20 cellular contexts compared by ENCODE assay signal in the genomic region with DNA sequence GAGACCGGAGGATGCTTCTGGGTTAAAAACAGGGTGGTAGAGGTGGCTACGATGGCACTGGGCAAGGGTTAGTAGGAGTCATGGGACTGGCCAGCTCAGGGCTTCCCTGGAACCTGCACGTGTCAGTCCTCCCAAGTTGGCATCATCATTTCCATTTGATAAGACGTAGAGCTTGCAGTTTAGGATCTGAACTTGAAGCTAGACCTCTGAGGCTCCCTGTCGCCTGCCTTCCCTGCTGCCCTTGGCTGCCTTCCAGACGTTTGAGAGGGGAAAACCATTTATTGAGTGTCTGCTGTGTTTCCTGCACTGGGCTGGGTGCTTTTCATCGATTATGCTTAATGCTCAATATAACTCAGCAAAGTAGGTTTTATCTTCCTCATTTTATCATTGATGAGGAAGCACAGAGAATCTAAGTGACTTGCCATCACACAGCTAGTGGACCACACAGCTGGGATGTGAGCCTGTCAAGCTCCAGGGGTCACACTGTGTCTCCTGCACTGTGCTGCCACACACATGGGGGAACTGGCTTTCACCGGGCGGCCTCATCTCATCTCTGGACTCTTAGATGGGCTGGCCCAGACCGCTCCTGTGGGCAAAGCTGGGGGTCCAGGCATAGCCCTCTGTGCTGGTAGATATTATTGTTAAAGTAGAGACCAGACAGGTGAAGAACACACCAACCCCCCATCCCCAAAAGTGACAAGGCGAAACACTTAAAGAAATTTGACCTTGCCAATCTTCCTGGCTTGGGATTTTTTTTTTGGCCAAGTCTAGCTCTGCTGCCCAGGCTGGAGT. TPM values are rescaled to one million over a fixed set of nuclear protein-coding genes. Genes with fewer than 3 reads are reported as not detected.
DNase-seq lines count a peak whose midpoint lies in the region; TF ChIP-seq lines count a peak whose summit lies in the region.
"Had no signal": no experiment of that assay in that cellular context is flagged by ENCODE, and none has a peak within 500 bp of the region (broad histone marks: within the 10 kb centered on the region; RNA-seq: fewer than 3 reads in every experiment).

No MANE protein-coding gene starts in this region.

- H3K9me3 ChIP-seq in testis, result no peaks in the 10 kb centered on the region
- H3K9me3 ChIP-seq: heart left ventricle, left ventricle myocardium inferior had no signal

- CTCF ChIA-PET in Calu3 (lab: Charles Lee), result interaction anchor here (0.6 to 2.0 kb wide), 8 partner anchors 8 to 230 kb away, joined by 3 to 11 read pairs (median 4); no protein-coding TSS in a partner anchor

- intact Hi-C loops in Calu3 (cut with micrococcal nuclease; ENCODE audit: unreplicated experiment) (no loop called here), testis (cut with DNase I; ENCODE audit: low total_unique reads) (loop anchor here (10.0 kb wide), 1 partner anchor 104 kb away; no protein-coding TSS in a partner anchor), dorsolateral prefrontal cortex (cut with DNase I) (no loop called here)

- BruUV-seq in Calu3 (replicated peaks; lab: Mats Ljungman, UMichigan), result no TSS peak

- no peak overlapping the region for H3K4me3 Mint-ChIP-seq in Calu3 (ENCODE audit: low read depth, unreplicated experiment)
- H3K4me3 Mint-ChIP-seq: activated naive CD8-positive, alpha-beta T cell; HFFc6 had no signal

- WGBS in testis, 2 donors, result 58 to 63% methylated on average over 10 to 11 of the region's 11 CpGs

- H3K4me1 Mint-ChIP-seq in Calu3 (ENCODE audit: low read depth, unreplicated experiment), result peaks cover 38% of the 10 kb centered on the region

- TF ChIP-seq POLR2A in erythroblast (IDR thresholded peaks at IDR 0.05; ENCODE audit: low read length), result no peak
- TF ChIP-seq POLR2A in testis (IDR thresholded peaks at IDR 0.05), result no peak

- no peaks in the 10 kb centered on the region for H3K27me3 Mint-ChIP-seq in Calu3 (ENCODE audit: unreplicated experiment)
- H3K27me3 Mint-ChIP-seq: activated naive CD8-positive, alpha-beta T cell had no signal

- no peak for TF ChIP-seq CTCF in Calu3 (IDR thresholded peaks at IDR 0.05; ENCODE audit: unreplicated experiment)
- TF ChIP-seq CTCF in testis (IDR thresholded peaks at IDR 0.05), result no peak
- TF ChIP-seq CTCF in dorsolateral prefrontal cortex (IDR thresholded peaks at IDR 0.05 in 54 of 56, conservative IDR thresholded peaks at IDR 0.05 in 2 of 56; ENCODE audit: low read depth in 1 of 56, partially characterized antibody in 56 of 56), result no peak

- DNase-seq in NCI-H2196 (lab: John Stamatoyannopoulos, UW; ENCODE audit: unreplicated experiment), result peak; percentile 40
- no peak for DNase-seq in NCI-H2196 treated with DMSO at 0.1 percent for 48 hours (lab: John Stamatoyannopoulos, UW; ENCODE audit: unreplicated experiment)
- peak; percentile 72 for DNase-seq in Calu3
- peak; percentile 48 for DNase-seq in NCI-H69 (lab: John Stamatoyannopoulos, UW)
- peak; percentile 51 to 53 for DNase-seq in erythroblast (lab: John Stamatoyannopoulos, UW)
- DNase-seq in testis, result no peak
- no peak for DNase-seq in dorsolateral prefrontal cortex
- DNase-seq in NK-92 treated with Interleukin-12 subunit alpha and Interleukin-12 subunit beta, amount 100 ng/mL, for 24 hours (lab: John Stamatoyannopoulos, UW), result no peak
- DNase-seq: activated CD4-positive, alpha-beta T cell treated with anti-CD3 and anti-CD28 coated beads, Interleukin-2, amount 50 U/mL, for 48 hours; activated T-cell treated with anti-CD3 and anti-CD28 coated beads, Interleukin-2, amount 50 U/mL, for 48 hours; heart left ventricle; HFFc6; left ventricle myocardium inferior; NCI-H1436; WERI-Rb-1 had no signal

- H3K9me3 Mint-ChIP-seq in Calu3 (ENCODE audit: low read depth, unreplicated experiment), result no peaks in the 10 kb centered on the region
- H3K9me3 Mint-ChIP-seq: HFFc6 had no signal

- no peak overlapping the region for H3K4me3 ChIP-seq in testis
- no peak overlapping the region for H3K4me3 ChIP-seq in dorsolateral prefrontal cortex
- H3K4me3 ChIP-seq: heart left ventricle, left ventricle myocardium inferior had no signal

- no peaks in the 10 kb centered on the region for H3K4me1 ChIP-seq in testis
- H3K4me1 ChIP-seq: left ventricle myocardium inferior had no signal

- no peaks in the 10 kb centered on the region for H3K36me3 ChIP-seq in testis (ENCODE audit: low read depth, missing control alignments)
- H3K36me3 ChIP-seq: heart left ventricle, left ventricle myocardium inferior, WERI-Rb-1 had no signal

- H3K27ac ChIP-seq in testis (no peak overlapping the region), dorsolateral prefrontal cortex (no peak overlapping the region)
- H3K27ac ChIP-seq: C4-2B, heart left ventricle, KMS-11, left ventricle myocardium inferior, WERI-Rb-1 had no signal

- H3K27ac Mint-ChIP-seq in Calu3 (ENCODE audit: unreplicated experiment), result no peak overlapping the region
- H3K27ac Mint-ChIP-seq: activated naive CD8-positive, alpha-beta T cell; HFFc6 had no signal

- H3K36me3 Mint-ChIP-seq in Calu3 (ENCODE audit: insufficient read depth, unreplicated experiment), result peaks cover 25% of the 10 kb centered on the region
- H3K36me3 Mint-ChIP-seq: activated naive CD8-positive, alpha-beta T cell had no signal

- H3K27me3 ChIP-seq in testis (no peaks in the 10 kb centered on the region), dorsolateral prefrontal cortex (no peaks in the 10 kb centered on the region)

RNA-seq across cellular contexts. Expression of a gene that starts 7.8 kb away (rescaled TPM):
- total RNA-seq in Calu3 (2022), result 10.1 and 13.6 TPM in 2 replicates
- 1 to 10 TPM; 2.8 to 2.9 TPM for total RNA-seq in testis
- 4.2 TPM for polyA plus RNA-seq in testis (ENCODE audit: insufficient read depth, low read depth, low replicate concordance)
- total RNA-seq in dorsolateral prefrontal cortex, result 1 to 10 TPM in 11 of 120 experiments, under 1 TPM in 13, not detected in 96; 0.18 to 4.5 (median 0.84) TPM
- total RNA-seq: HFFc6, left ventricle myocardium inferior, NCI-H460, Right ventricle myocardium inferior had no signal
- polyA plus RNA-seq: heart left ventricle had no signal

RNA-seq across cellular contexts. Expression of a gene that starts 35.8 kb away (rescaled TPM):
- total RNA-seq in Calu3 (2022) (27.4 and 42.5 TPM in 2 replicates), testis (10 to 100 TPM in 1 of 2 donors, 1 to 10 TPM in 1; 7.1 to 11.0 TPM), dorsolateral prefrontal cortex (1 to 10 TPM in 11 of 120 experiments, under 1 TPM in 82, not detected in 27; 0.09 to 1.7 (median 0.47) TPM)
- polyA plus RNA-seq in testis (ENCODE audit: insufficient read depth, low read depth, low replicate concordance), result 9.5 TPM

RNA-seq across cellular contexts. Expression of a gene that starts 55.7 kb away (rescaled TPM):
- total RNA-seq in Calu3 (2022), result 6.4 and 14.4 TPM in 2 replicates
- 10 to 100 TPM; 21.4 to 36.5 TPM for total RNA-seq in testis
- 15.8 TPM for polyA plus RNA-seq in testis (ENCODE audit: insufficient read depth, low read depth, low replicate concordance)
- total RNA-seq in dorsolateral prefrontal cortex, result under 1 TPM in 69 of 120 experiments, not detected in 51; 0.21 to 0.97 (median 0.39) TPM
- total RNA-seq: left ventricle myocardium inferior, Right ventricle myocardium inferior had no signal
- polyA plus RNA-seq: heart left ventricle had no signal

Comparison
In these comparisons a context has a peak if more than half of its experiments do, and no peak if none do; other contexts are left out.
1. DNase-seq: peak in NCI-H2196 (single experiment), Calu3 (single experiment), NCI-H69 (single experiment) and erythroblast (2 of 2); none in NCI-H2196 treated with DMSO at 0.1 percent for 48 hours (single experiment), testis (single experiment), dorsolateral prefrontal cortex (0 of 10) and NK-92 treated with Interleukin-12 subunit alpha and Interleukin-12 subunit beta, amount 100 ng/mL, for 24 hours (single experiment).